Comparison of ENCODE assay signal across 9 cellular contexts in genomic region chr5:173324115-173325001, GRCh38. TPM values are rescaled to one million over a fixed set of nuclear protein-coding genes. Genes with fewer than 3 reads are reported as not detected.
DNase-seq lines count a peak whose midpoint lies in the region; ATAC-seq and TF ChIP-seq lines count a peak whose summit lies in the region.
"Had no signal": no experiment of that assay in that cellular context is flagged by ENCODE, and none has a peak within 500 bp of the region (broad histone marks: within the 10 kb centered on the region; RNA-seq: fewer than 3 reads in every experiment).

No MANE protein-coding gene starts in this region.

- peaks cover 12% of the 10 kb centered on the region for H3K4me1 Mint-ChIP-seq in endodermal cell
- H3K4me1 Mint-ChIP-seq in nephron: peaks cover 80% of the 10 kb centered on the region

- no peaks in the 10 kb centered on the region for H3K4me1 ChIP-seq in endodermal cell (ENCODE audit: control insufficient read depth, insufficient read depth, low read length)

- H3K4me3 Mint-ChIP-seq in endodermal cell (no peak overlapping the region), nephron (peak overlapping the region; percentile 22 to 48 (median 43))

- no peak overlapping the region for H3K27ac ChIP-seq in endodermal cell (ENCODE audit: low read depth, low read length)
- H3K27ac ChIP-seq: KMS-11 had no signal

- DNase-seq in GM13977 (ENCODE audit: low spot score): peak; percentile 49
- peak; percentile 99 for DNase-seq in NCI-H69 (lab: John Stamatoyannopoulos, UW)
- peak; percentile 52 for DNase-seq in endodermal cell
- no peak for DNase-seq in posterior vena cava (ENCODE audit: low spot score)
- DNase-seq in effector CD4-positive, alpha-beta T cell: no peak
- DNase-seq in GDM1 (lab: John Stamatoyannopoulos, UW): no peak

- no peaks in the 10 kb centered on the region for H3K9me3 ChIP-seq in endodermal cell (ENCODE audit: control insufficient read depth, low read length)

- H3K4me3 ChIP-seq in endodermal cell (ENCODE audit: low read length): no peak overlapping the region

- peaks cover 50% of the 10 kb centered on the region for H3K27me3 Mint-ChIP-seq in endodermal cell (ENCODE audit: insufficient read depth)
- H3K27me3 Mint-ChIP-seq in nephron (ENCODE audit: low read depth): peaks cover 42% of the 10 kb centered on the region

- ATAC-seq in GM18519 (IDR thresholded peaks at IDR 0.05; ENCODE audit: low FRiP score, unreplicated experiment): no peak

- H3K27ac Mint-ChIP-seq in endodermal cell (no peak overlapping the region), nephron (peak overlapping the region; percentile 58 to 79 (median 78))

- H3K9ac ChIP-seq in endodermal cell (ENCODE audit: extremely low read depth, low read length, poor library complexity, severe bottlenecking): no peak overlapping the region
- H3K9ac ChIP-seq: KMS-11 had no signal

- in situ Hi-C loops in GM13977 (cut with MboI; ENCODE audit: low pct_unique_long_range_greater_than_20kb, low sequenced_read_pairs, unreplicated experiment): no loop called here

- TF ChIP-seq CTCF in GM13977 (IDR thresholded peaks at IDR 0.05; ENCODE audit: extremely low read depth, insufficient read depth, missing control alignments) (no peak), endodermal cell (conservative IDR thresholded peaks at IDR 0.05) (no peak), nephron (IDR thresholded peaks at IDR 0.05; ENCODE audit: unreplicated experiment in 3 of 3) (no peak)

- peaks cover 51% of the 10 kb centered on the region for H3K27me3 ChIP-seq in endodermal cell (ENCODE audit: control insufficient read depth, insufficient read depth, low read length, poor library complexity, severe bottlenecking)

- intact Hi-C loops in posterior vena cava (cut with DNase I): no loop called here

- 89 to 93% methylated on average over 22 to 29 of the region's 29 CpGs for WGBS in endodermal cell (ENCODE audit: insufficient coverage in 1 of 2, insufficient read length in 1 of 2), 2 experiments

- H3K36me3 ChIP-seq in endodermal cell (ENCODE audit: control insufficient read depth, insufficient read depth, low read length): no peaks in the 10 kb centered on the region

- no peaks in the 10 kb centered on the region for H3K36me3 Mint-ChIP-seq in endodermal cell (ENCODE audit: low read depth)
- H3K36me3 Mint-ChIP-seq in nephron (ENCODE audit: low read depth): peaks cover 10% of the 10 kb centered on the region

- H3K9me3 Mint-ChIP-seq in endodermal cell (no peaks in the 10 kb centered on the region), nephron (no peaks in the 10 kb centered on the region)

RNA-seq across cellular contexts. Expression of gene STC2, which starts 3.9 kb away (rescaled TPM):
- total RNA-seq in endodermal cell (1 to 10 TPM; 4.6 to 4.8 TPM), posterior vena cava (10 to 100 TPM in 1 of 2 donors, 1 to 10 TPM in 1; 4.2 to 16.6 TPM)
- 14.9 TPM for polyA plus RNA-seq in endodermal cell (2013, experiment 1 of 2)
- 5.3 TPM for polyA plus RNA-seq in endodermal cell (2013, experiment 2 of 2)

Comparison
In these comparisons a context has a peak if more than half of its experiments do, and no peak if none do; other contexts are left out.
1. DNase-seq: peak in GM13977 (single experiment), NCI-H69 (single experiment) and endodermal cell (single experiment); none in posterior vena cava (single experiment), effector CD4-positive, alpha-beta T cell (single experiment) and GDM1 (single experiment).